ENCODE assay signal across 20 cellular contexts in the genomic region with DNA sequence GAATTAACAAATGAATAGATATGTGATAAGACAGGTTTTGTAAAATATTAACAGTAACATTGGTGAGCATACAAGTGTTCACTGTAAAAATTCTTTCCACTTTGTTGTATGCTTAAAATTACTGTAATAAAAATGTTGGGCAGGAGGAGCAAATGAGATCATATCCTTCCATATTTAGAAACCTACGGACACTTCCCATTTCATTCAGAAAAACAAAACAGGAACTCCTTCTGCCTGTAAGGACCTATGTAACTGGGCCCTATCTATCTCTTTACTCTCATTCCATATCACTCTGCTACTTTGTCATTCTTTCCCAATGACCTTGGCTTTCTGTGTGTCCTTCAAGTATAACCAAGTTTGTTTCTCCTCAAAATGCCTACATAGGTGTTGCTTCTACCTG. TPM values are rescaled to one million over a fixed set of nuclear protein-coding genes. Genes with fewer than 3 reads are reported as not detected.
DNase-seq lines count a peak whose midpoint lies in the region; ATAC-seq, FAIRE-seq and TF ChIP-seq lines count a peak whose summit lies in the region.
"Had no signal": no experiment of that assay in that cellular context is flagged by ENCODE, and none has a peak within 500 bp of the region (broad histone marks: within the 10 kb centered on the region; RNA-seq: fewer than 3 reads in every experiment).

No MANE protein-coding gene starts in this region.

- no peaks in the 10 kb centered on the region for H3K79me1 ChIP-seq in H1 (ENCODE audit: low read depth, low read length)

- H3K4me3 ChIP-seq in right lobe of liver (no peak overlapping the region), HepG2 (replicated peaks in 1 of 3; ENCODE audit: insufficient read depth in 1 of 3, low read depth in 2 of 3, low read length in 3 of 3) (no peak overlapping the region), H1 (ENCODE audit: extremely low read depth in 1 of 4, insufficient read depth in 2 of 4, low read depth in 3 of 4, low read length in 4 of 4) (no peak overlapping the region), lower leg skin (ENCODE audit: low read depth, poor library complexity, severe bottlenecking) (no peak overlapping the region)
- H3K4me3 ChIP-seq: BLaER1 had no signal

- no peaks in the 10 kb centered on the region for H3K9me3 ChIP-seq in right lobe of liver
- H3K9me3 ChIP-seq in HepG2 (ENCODE audit: low read length), result no peaks in the 10 kb centered on the region
- no peaks in the 10 kb centered on the region for H3K9me3 ChIP-seq in H1 (ENCODE audit: insufficient read depth in 2 of 2, low read depth in 1 of 2, low read length in 1 of 2)
- H3K9me3 ChIP-seq: BLaER1 had no signal

- DNase-seq in right lobe of liver (no peak), HepG2 (ENCODE audit: low spot score) (no peak), SIG-M5 treated with dmso at 0.1 percent for 504 hours (lab: John Stamatoyannopoulos, UW; ENCODE audit: unreplicated experiment) (peak; percentile 74), H1 (ENCODE audit: low read depth in 1 of 2, low spot score in 2 of 2) (no peak), urothelium cell line (ENCODE audit: low spot score) (no peak), lower leg skin (ENCODE audit: low spot score in 2 of 2) (no peak), HEK293T (ENCODE audit: extremely low spot score) (no peak), omental fat pad (ENCODE audit: low spot score) (no peak)
- DNase-seq: DMS 273 treated with DMSO at 0.1 percent for 48 hours, NCI-H1417 treated with DMSO at 0.1 percent for 48 hours, NCI-H2081 treated with DMSO at 0.1 percent for 48 hours, NCI-H2227 treated with DMSO at 0.1 percent for 48 hours, NCI-H524 treated with DMSO at 0.1 percent for 48 hours, T-helper 2 cell had no signal

- no peak for TF ChIP-seq RAD21 in HepG2 (CRISPR knock-in tag; IDR thresholded peaks at IDR 0.05)
- TF ChIP-seq RAD21 in H1 (IDR thresholded peaks at IDR 0.05 in 1 of 2, conservative IDR thresholded peaks at IDR 0.05 in 1 of 2; ENCODE audit: low read depth in 2 of 2, low read length in 2 of 2), result no peak

- H2BK120ac ChIP-seq in H1 (replicated peaks; ENCODE audit: low read depth, low read length), result no peak overlapping the region

- no peak overlapping the region for H2BK20ac ChIP-seq in H1 (ENCODE audit: low read length)

- no peak overlapping the region for H4K91ac ChIP-seq in H1 (replicated peaks; ENCODE audit: insufficient read length, low read length)

- BruUV-seq in HepG2 (replicated peaks; lab: Mats Ljungman, UMichigan), result no TSS peak

- no peak overlapping the region for H3K18ac ChIP-seq in H1 (ENCODE audit: extremely low read depth, low read length)

- H3K56ac ChIP-seq in H1 (replicated peaks; ENCODE audit: insufficient read length, low read depth, low read length), result no peak overlapping the region

- no peak overlapping the region for H3K23ac ChIP-seq in H1 (ENCODE audit: insufficient read length)

- POLR2A ChIA-PET in HepG2 (lab: Yijun Ruan, JAX), result no interaction called here
- POLR2A ChIA-PET in H1 (lab: Charles Lee; ENCODE audit: partially characterized antibody), result no interaction called here
- POLR2A ChIA-PET in HEK293T (lab: Yijun Ruan, JAX), result no interaction called here

- TF ChIP-seq CTCF in right lobe of liver (IDR thresholded peaks at IDR 0.05), result no peak
- no peak for TF ChIP-seq CTCF in HepG2 (CRISPR knock-in tag; IDR thresholded peaks at IDR 0.05)
- no peak for TF ChIP-seq CTCF in H1 (IDR thresholded peaks at IDR 0.05; ENCODE audit: control extremely low read depth in 1 of 3, insufficient read depth in 1 of 3, low read depth in 1 of 3, low read length in 3 of 3)
- TF ChIP-seq CTCF in lower leg skin (IDR thresholded peaks at IDR 0.05), result no peak
- TF ChIP-seq CTCF in omental fat pad (IDR thresholded peaks at IDR 0.05), result no peak

- no peak overlapping the region for H4K8ac ChIP-seq in H1 (ENCODE audit: extremely low read depth, insufficient read depth, low read length)

- TF ChIP-seq EP300 in HepG2 (IDR thresholded peaks at IDR 0.05; ENCODE audit: low read depth in 2 of 2, low read length in 2 of 2) (no peak), HepG2 (CRISPR knock-in tag; IDR thresholded peaks at IDR 0.05; ENCODE audit: borderline replicate concordance) (no peak), H1 (IDR thresholded peaks at IDR 0.05; ENCODE audit: borderline replicate concordance in 1 of 2, low read depth in 2 of 2, low read length in 2 of 2) (no peak)

- H2BK5ac ChIP-seq in H1 (ENCODE audit: low read depth, low read length), result no peak overlapping the region

- no peak overlapping the region for H4K5ac ChIP-seq in H1 (ENCODE audit: insufficient read length, low read depth, low read length)

- H3K27me3 ChIP-seq in right lobe of liver (no peaks in the 10 kb centered on the region), HepG2 (ENCODE audit: control insufficient read depth in 1 of 2, insufficient read depth in 2 of 2, low read length in 2 of 2) (no peaks in the 10 kb centered on the region), H1 (replicated peaks in 1 of 4; ENCODE audit: control insufficient read depth in 3 of 4, extremely low read depth in 1 of 4, insufficient read depth in 3 of 4, low read length in 3 of 4) (no peaks in the 10 kb centered on the region)
- H3K27me3 ChIP-seq: BLaER1 had no signal

- no peak overlapping the region for H3K14ac ChIP-seq in H1 (ENCODE audit: insufficient read length)

- H3K9ac ChIP-seq in HepG2 (ENCODE audit: insufficient read depth, low read depth, low read length), result no peak overlapping the region
- H3K9ac ChIP-seq in H1 (replicated peaks in 1 of 4; ENCODE audit: extremely low read depth in 1 of 4, low read depth in 3 of 4, low read length in 3 of 4), result no peak overlapping the region
- H3K9ac ChIP-seq: BLaER1 had no signal

- FAIRE-seq in HepG2 (lab: Jason Lieb, UNC) (no peak), H1 (lab: Jason Lieb, UNC) (no peak), urothelium cell line (lab: Jason Lieb, UNC) (no peak)
- FAIRE-seq: H54 had no signal

- H2AK5ac ChIP-seq in H1 (ENCODE audit: low read depth, low read length), result no peak overlapping the region

- no peak overlapping the region for H3K4me2 ChIP-seq in HepG2 (ENCODE audit: low read depth, low read length)
- no peak overlapping the region for H3K4me2 ChIP-seq in H1 (ENCODE audit: insufficient read depth in 1 of 2, low read depth in 2 of 2, low read length in 2 of 2)
- H3K4me2 ChIP-seq: BLaER1 had no signal

- H3K4me1 ChIP-seq in right lobe of liver (no peaks in the 10 kb centered on the region), HepG2 (ENCODE audit: insufficient read depth, low read length) (no peaks in the 10 kb centered on the region), H1 (replicated peaks in 1 of 4; ENCODE audit: control insufficient read depth in 3 of 4, insufficient read depth in 4 of 4, low read length in 3 of 4) (no peaks in the 10 kb centered on the region)
- H3K4me1 ChIP-seq: BLaER1 had no signal

- H2BK15ac ChIP-seq in H1 (ENCODE audit: low read length), result 0 out of 2 replicates have a peak overlapping the region, but pooled peaks have one; percentile 46

- H4K20me1 ChIP-seq in HepG2 (ENCODE audit: insufficient read depth, low read length), result no peaks in the 10 kb centered on the region
- H4K20me1 ChIP-seq in H1 (replicated peaks in 1 of 2; ENCODE audit: control insufficient read depth in 1 of 2, insufficient read depth in 2 of 2, low read length in 2 of 2), result no peaks in the 10 kb centered on the region
- H4K20me1 ChIP-seq: BLaER1 had no signal

- no peaks in the 10 kb centered on the region for H3K23me2 ChIP-seq in H1 (ENCODE audit: low read depth, low read length)

- no peak for TF ChIP-seq POLR2A in right lobe of liver (IDR thresholded peaks at IDR 0.05)
- no peak for TF ChIP-seq POLR2A in HepG2 (IDR thresholded peaks at IDR 0.05; ENCODE audit: insufficient read depth in 1 of 2, low read depth in 2 of 2, low read length in 2 of 2)
- no peak for TF ChIP-seq POLR2A in H1 (IDR thresholded peaks at IDR 0.05; ENCODE audit: control extremely low read depth in 1 of 2, low read depth in 2 of 2, low read length in 2 of 2)
- TF ChIP-seq POLR2A in lower leg skin (IDR thresholded peaks at IDR 0.05), result no peak

- no peak overlapping the region for H3K4ac ChIP-seq in H1 (replicated peaks; ENCODE audit: insufficient read length, low read depth, low read length)

- ATAC-seq in right lobe of liver, result peak in 3 of 4 donors; percentile 27 to 62 (median 44)
- ATAC-seq in HepG2, result no peak
- no peak for ATAC-seq in omental fat pad (ENCODE audit: low FRiP score)
- ATAC-seq: Panc1, Right ventricle myocardium inferior, SK-N-SH treated with all-trans-retinoic acid at 6 μM for 48 hours had no signal

- CTCF ChIA-PET in HepG2 (lab: Yijun Ruan, JAX; ENCODE audit: low intra/inter-chr PET ratio, low total read pairs) (no interaction called here), H1 (lab: Charles Lee; ENCODE audit: partially characterized antibody) (no interaction called here), HEK293T (lab: Yijun Ruan, JAX) (no interaction called here)

- intact Hi-C loops in right lobe of liver (cut with DNase I) (no loop called here), HepG2 (cut with micrococcal nuclease; ENCODE audit: unreplicated experiment) (no loop called here), lower leg skin (cut with DNase I; ENCODE audit: low total_unique reads) (no loop called here)

- H3K27ac ChIP-seq in right lobe of liver (no peak overlapping the region), HepG2 (ENCODE audit: extremely low read length, insufficient read depth, low read length) (no peak overlapping the region), H1 (ENCODE audit: low read depth, low read length) (no peak overlapping the region)
- H3K27ac ChIP-seq: 22Rv1, BLaER1 had no signal

- H3K36me3 ChIP-seq in right lobe of liver (no peaks in the 10 kb centered on the region), HepG2 (replicated peaks in 1 of 2; ENCODE audit: control insufficient read depth in 1 of 2, insufficient read depth in 2 of 2, low read length in 2 of 2) (no peaks in the 10 kb centered on the region), H1 (ENCODE audit: control insufficient read depth in 2 of 4, insufficient read depth in 4 of 4, low read length in 3 of 4) (no peaks in the 10 kb centered on the region)
- H3K36me3 ChIP-seq: BLaER1 had no signal

- in situ Hi-C loops in HepG2 (cut with HindIII; ENCODE audit: extremely low pct_ligation_motif_present, low pct_unique_long_range_greater_than_20kb), result no loop called here

- no peak overlapping the region for H2AFZ ChIP-seq in HepG2 (ENCODE audit: low read length)
- H2AFZ ChIP-seq in H1 (ENCODE audit: low read length), result no peak overlapping the region

- 50% methylated on average over 1 of the region's 1 CpG for WGBS in right lobe of liver (ENCODE audit: insufficient coverage, low coverage, low lambda C conversion rate, missing lambda C conversion rate)
- 86% methylated on average over 1 of the region's 1 CpG for WGBS in HepG2 (ENCODE audit: low lambda C conversion rate)
- WGBS in H1 (ENCODE audit: extremely low coverage in 1 of 2, insufficient coverage in 1 of 2, insufficient read length in 1 of 2, insufficient replicate concordance in 2 of 2, low coverage in 1 of 2, low lambda C conversion rate in 2 of 2, missing lambda C conversion rate in 1 of 2), 2 experiments, result 100% methylated on average over 1 of the region's 1 CpG; no CpG with 5 or more reads in 1 of the 2 experiments
- WGBS in lower leg skin, 2 donors, result 45 to 57% methylated on average over 1 of the region's 1 CpG

- no peak overlapping the region for H2BK12ac ChIP-seq in H1 (ENCODE audit: low read depth, low read length)

- H3K79me2 ChIP-seq in HepG2 (ENCODE audit: insufficient read depth, low read length) (no peaks in the 10 kb centered on the region), H1 (ENCODE audit: control insufficient read depth in 1 of 2, insufficient read depth in 2 of 2, low read length in 2 of 2) (no peaks in the 10 kb centered on the region)

RNA-seq across cellular contexts. Expression of gene SLC39A8, which starts 53.7 kb away (rescaled TPM):
- 10 to 100 TPM; 19.4 to 24.7 (median 23.3) TPM for total RNA-seq in right lobe of liver
- total RNA-seq in HepG2 (2016; rRNA removed; fragmentation: Illumina TruSeq; extraction: Trizol), result 0.38 and 0.41 TPM in 2 replicates
- 0.18 and 0.81 TPM in 2 replicates for total RNA-seq in HepG2 (2016; cell fraction: cytosol; rRNA removed; fragmentation: Illumina TruSeq; extraction: Trizol; ENCODE audit: low read depth)
- 0.48 and 1.2 TPM in 2 replicates for total RNA-seq in HepG2 (2016; cell fraction: insoluble cytoplasmic fraction; rRNA removed; fragmentation: Illumina TruSeq; extraction: Trizol)
- total RNA-seq in HepG2 (2016; cell fraction: membrane; rRNA removed; fragmentation: Illumina TruSeq; extraction: Trizol), result 0.31 and 0.40 TPM in 2 replicates
- 0.44 and 0.50 TPM in 2 replicates for total RNA-seq in HepG2 (2016; cell fraction: nucleus; rRNA removed; fragmentation: Illumina TruSeq; extraction: Trizol)
- polyA plus RNA-seq in HepG2 (2011; rRNA removed), result 0.13 and 0.22 TPM in 2 replicates
- 0.13 and 0.22 TPM in 2 replicates for polyA plus RNA-seq in HepG2 (2011; cell fraction: cytosol; rRNA removed)
- 0.03 and 0.05 TPM in 2 replicates for polyA plus RNA-seq in HepG2 (2011; cell fraction: nucleus; rRNA removed)
- 0.19 and 0.30 TPM in 2 replicates for polyA plus RNA-seq in HepG2 (2012)
- 0.03 and 0.06 TPM in 2 replicates for polyA plus RNA-seq in HepG2 (2016; cell fraction: cytosol; fragmentation: Illumina TruSeq; extraction: Trizol; ENCODE audit: low read depth)
- polyA plus RNA-seq in HepG2 (2016; cell fraction: insoluble cytoplasmic fraction; fragmentation: Illumina TruSeq; extraction: Trizol; ENCODE audit: low read depth), result 0.26 and 0.64 TPM in 2 replicates
- polyA plus RNA-seq in HepG2 (2016; cell fraction: membrane; fragmentation: Illumina TruSeq; extraction: Trizol; ENCODE audit: low read depth), result 0.09 TPM in 2 replicates
- polyA plus RNA-seq in HepG2 (2016; cell fraction: nucleus; fragmentation: Illumina TruSeq; extraction: Trizol; ENCODE audit: insufficient read depth, low read depth), result 0.37 and 0.75 TPM in 2 replicates
- 0.40 and 220 TPM in 2 replicates for polyA minus RNA-seq in HepG2 (2011; rRNA and poly(A)+ RNA removed; ENCODE audit: low replicate concordance)
- polyA minus RNA-seq in HepG2 (2011; cell fraction: cytosol; rRNA and poly(A)+ RNA removed), result 0.35 and 1.1 TPM in 2 replicates
- polyA minus RNA-seq in HepG2 (2011; cell fraction: nucleus; rRNA and poly(A)+ RNA removed), result 0.25 and 0.39 TPM in 2 replicates
- 38.7 and 39.9 TPM in 2 replicates for total RNA-seq in H1 (2021; fragmentation: NEBNext Ultra II Directional; extraction: Animal tissue kit (Norgen Biotek cat#: 25700))
- polyA plus RNA-seq in H1 (2011; rRNA removed), result 6.4 TPM in 2 replicates
- polyA plus RNA-seq in H1 (2011; cell fraction: cytosol; rRNA removed), result 9.7 TPM
- 7.8 TPM for polyA plus RNA-seq in H1 (2011; cell fraction: nucleus; rRNA removed)
- polyA plus RNA-seq in H1 (2012, experiment 1 of 2), result 9.8 to 15.6 TPM (median 12.4 TPM) in 4 replicates
- 1.9 TPM for polyA plus RNA-seq in H1 (2012, experiment 2 of 2)
- 59.4 TPM for polyA plus RNA-seq in H1 (2013, experiment 1 of 2)
- 71.7 TPM for polyA plus RNA-seq in H1 (2013, experiment 2 of 2)
- polyA minus RNA-seq in H1 (2011; rRNA and poly(A)+ RNA removed), result 14.8 and 19.8 TPM in 2 replicates
- polyA minus RNA-seq in H1 (2011; cell fraction: cytosol; rRNA and poly(A)+ RNA removed), result 9.8 TPM
- polyA minus RNA-seq in H1 (2011; cell fraction: nucleus; rRNA and poly(A)+ RNA removed), result 18.2 TPM
- 10 to 100 TPM; 11.0 to 34.0 (median 21.8) TPM for total RNA-seq in lower leg skin
- total RNA-seq in omental fat pad, result 100 to 1,000 TPM in 3 of 4 donors, 1 to 10 TPM in 1; 9.3 to 238 (median 147) TPM

Comparison
In these comparisons a context has a peak if more than half of its experiments do, and no peak if none do; other contexts are left out.
1. ATAC-seq: peak in right lobe of liver (3 of 4); none in HepG2 (single experiment) and omental fat pad (single experiment).
2. RNA of gene SLC39A8, which starts 53.7 kb away (total RNA-seq): 9.3 to 238 TPM in omental fat pad, 38.7 to 39.9 TPM in H1, 11.0 to 34.0 TPM in lower leg skin and 19.4 to 24.7 TPM in right lobe of liver; 0.18 to 1.2 TPM in HepG2; every median in the first group is over 4 times any median in the second.